Comparison of ENCODE assay signal across 10 cellular contexts in the genomic region with DNA sequence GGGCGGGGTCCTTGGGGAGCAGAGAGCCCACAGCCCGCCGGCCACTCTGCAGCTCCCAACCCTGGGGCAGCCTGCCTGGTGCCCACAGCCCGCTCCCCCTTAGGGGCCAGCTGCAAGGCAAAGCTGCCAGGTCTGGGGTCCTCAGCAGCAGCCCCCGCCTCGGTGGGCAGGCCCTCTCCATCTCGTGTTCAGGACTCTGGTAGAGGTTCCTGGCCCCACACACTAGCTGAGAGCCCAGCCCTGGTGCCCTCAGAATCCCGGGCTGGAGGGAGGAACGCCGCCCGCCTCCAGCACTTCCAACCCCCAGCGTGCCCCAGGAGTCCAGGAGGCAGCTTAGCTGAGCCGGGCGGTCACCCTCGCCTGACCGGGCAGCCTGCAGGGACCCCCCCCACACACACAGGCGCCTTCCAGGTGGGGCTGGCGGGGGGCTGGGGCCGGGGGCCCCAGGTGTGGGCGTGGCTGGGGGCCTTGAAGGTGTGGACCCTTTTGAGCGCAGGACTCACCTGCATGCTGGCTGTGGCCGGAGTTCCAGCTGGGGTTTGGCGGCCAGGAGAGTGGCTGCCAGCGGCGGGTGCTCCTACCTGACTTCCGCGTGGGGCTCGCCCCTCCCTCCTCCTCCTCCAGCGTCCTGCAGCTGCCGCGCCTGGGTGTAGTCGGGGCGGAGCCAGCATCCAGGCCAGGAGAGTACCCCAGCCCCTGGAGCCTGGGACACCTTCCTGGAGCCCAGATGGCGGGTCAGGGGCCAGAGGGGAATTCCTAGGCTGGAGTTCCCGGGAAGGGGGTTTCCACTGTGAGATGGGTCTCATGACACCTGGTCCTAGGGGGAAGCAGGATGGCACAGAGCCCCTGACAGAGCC. TPM values are rescaled to one million over a fixed set of nuclear protein-coding genes. Genes with fewer than 3 reads are reported as not detected.
DNase-seq lines count a peak whose midpoint lies in the region; ATAC-seq and TF ChIP-seq lines count a peak whose summit lies in the region.
"Had no signal": no experiment of that assay in that cellular context is flagged by ENCODE, and none has a peak within 500 bp of the region (broad histone marks: within the 10 kb centered on the region; RNA-seq: fewer than 3 reads in every experiment).

TSS of gene ANO9 (minus strand) at position 594 of the 857 bp plus-strand sequence. CDS start at position 509, 85 bp downstream.

- POLR2A ChIA-PET in HEK293T (lab: Yijun Ruan, JAX) = no interaction called here

- H3K27me3 Mint-ChIP-seq in chondrocyte (ENCODE audit: low read depth) = no peaks in the 10 kb centered on the region

- no peaks in the 10 kb centered on the region for H3K36me3 Mint-ChIP-seq in chondrocyte (ENCODE audit: low read depth)

- H3K27me3 ChIP-seq in HUES6 (ENCODE audit: control insufficient read depth, insufficient read depth, low read length) (no peaks in the 10 kb centered on the region), rectal smooth muscle tissue (ENCODE audit: control insufficient read depth, insufficient read depth, low read length) (no peaks in the 10 kb centered on the region), BE2C (no peaks in the 10 kb centered on the region)

- H3K9ac ChIP-seq in HUES6 (ENCODE audit: low read length) = no peak within 1 kb of the TSS
- H3K9ac ChIP-seq in rectal smooth muscle tissue (ENCODE audit: low read length) = no peak within 1 kb of the TSS

- peaks cover 10% of the 10 kb centered on the region for H3K4me1 Mint-ChIP-seq in chondrocyte (ENCODE audit: low read depth)

- H3K27ac ChIP-seq in HUES6 (ENCODE audit: low read depth, low read length) (no peak within 1 kb of the TSS), rectal smooth muscle tissue (ENCODE audit: low read depth, low read length) (no peak within 1 kb of the TSS)
- H3K27ac ChIP-seq: SK-N-MC had no signal

- no peaks in the 10 kb centered on the region for H3K9me3 Mint-ChIP-seq in chondrocyte (ENCODE audit: low read depth)

- H3K27ac Mint-ChIP-seq in chondrocyte (ENCODE audit: unreplicated experiment) = no peak within 1 kb of the TSS

- peak; percentile 38 to 81 (median 45) for DNase-seq in T-helper 2 cell
- DNase-seq in chondrocyte (ENCODE audit: low spot score) = peak; percentile 88
- DNase-seq in BE2C = no peak
- DNase-seq in putamen (ENCODE audit: low spot score) = no peak
- no peak for DNase-seq in HEK293T (ENCODE audit: extremely low spot score)

- peak; percentile 51 for ATAC-seq in GM18909 (IDR thresholded peaks at IDR 0.05; ENCODE audit: poor library complexity, unreplicated experiment)

- peaks cover 8% of the 10 kb centered on the region for H3K9me3 ChIP-seq in HUES6 (ENCODE audit: control insufficient read depth, insufficient read depth, low read depth, low read length)
- H3K9me3 ChIP-seq in BE2C = no peaks in the 10 kb centered on the region

- TF ChIP-seq CTCF in chondrocyte (IDR thresholded peaks at IDR 0.05) = no peak
- TF ChIP-seq CTCF in BE2C (IDR thresholded peaks at IDR 0.05; ENCODE audit: low read depth, low read length) = no peak

- peaks cover 10% of the 10 kb centered on the region; the same call in 1 of the 2 replicates for H3K4me1 ChIP-seq in HUES6 (ENCODE audit: control insufficient read depth, insufficient read depth, low read length)
- no peaks in the 10 kb centered on the region for H3K4me1 ChIP-seq in rectal smooth muscle tissue (ENCODE audit: control insufficient read depth, insufficient read depth, low read length)
- H3K4me1 ChIP-seq in BE2C = no peaks in the 10 kb centered on the region

- H3K4me3 ChIP-seq in HUES6 (ENCODE audit: low read depth, low read length) (peak within 1 kb of the TSS; percentile 42), rectal smooth muscle tissue (ENCODE audit: low read length) (peak within 1 kb of the TSS; percentile 54), BE2C (ENCODE audit: low read depth, low read length) (no peak within 1 kb of the TSS)
- H3K4me3 ChIP-seq: SK-N-MC had no signal

- CTCF ChIA-PET in HEK293T (lab: Yijun Ruan, JAX) = no interaction called here

- H3K36me3 ChIP-seq in HUES6 (ENCODE audit: control insufficient read depth, insufficient read depth, low read length) (no peaks in the 10 kb centered on the region), rectal smooth muscle tissue (ENCODE audit: control insufficient read depth, insufficient read depth, low read length) (no peaks in the 10 kb centered on the region), BE2C (no peaks in the 10 kb centered on the region)

- H3K4me3 Mint-ChIP-seq in chondrocyte (ENCODE audit: unreplicated experiment) = no peak within 1 kb of the TSS

TF ChIP-seq in HEK293T, 16 proteins besides CTCF, POLR2A, EP300 and RAD21:
- no peak for TF ChIP-seq FOXM1 (IDR thresholded peaks at IDR 0.05; ENCODE audit: borderline replicate concordance)
- TF ChIP-seq LEF1 (IDR thresholded peaks at IDR 0.05; ENCODE audit: borderline replicate concordance) = no peak
- TF ChIP-seq FOXK2 (IDR thresholded peaks at IDR 0.05) = no peak
- no peak for TF ChIP-seq NFRKB (IDR thresholded peaks at IDR 0.05)
- no peak for TF ChIP-seq ARNT (IDR thresholded peaks at IDR 0.05)
- TF ChIP-seq SUZ12 (IDR thresholded peaks at IDR 0.05) = no peak
- TF ChIP-seq ELF4 (IDR thresholded peaks at IDR 0.05) = no peak
- TF ChIP-seq HDGF (IDR thresholded peaks at IDR 0.05; ENCODE audit: borderline replicate concordance) = no peak
- TF ChIP-seq L3MBTL2 (conservative IDR thresholded peaks at IDR 0.05) = no peak
- TF ChIP-seq FOXA1 (IDR thresholded peaks at IDR 0.05) = no peak

RNA-seq across cellular contexts. Expression of gene ANO9, which starts in this region (rescaled TPM):
- total RNA-seq in chondrocyte = not detected in 3 replicates
- not detected for polyA plus RNA-seq in BE2C (2012; ENCODE audit: insufficient read depth, insufficient read length, low read depth)
- total RNA-seq: skeletal muscle tissue had no signal

Comparison
In these comparisons a context has a peak if more than half of its experiments do, and no peak if none do; other contexts are left out.
1. Peak in DNase-seq in chondrocyte; RNA of the gene not detected or under 1 TPM.
2. DNase-seq: peak in T-helper 2 cell (5 of 5); none in BE2C (single experiment), putamen (single experiment) and HEK293T (single experiment).